Comparison of ENCODE assay signal across 29 cellular contexts in the genomic region with DNA sequence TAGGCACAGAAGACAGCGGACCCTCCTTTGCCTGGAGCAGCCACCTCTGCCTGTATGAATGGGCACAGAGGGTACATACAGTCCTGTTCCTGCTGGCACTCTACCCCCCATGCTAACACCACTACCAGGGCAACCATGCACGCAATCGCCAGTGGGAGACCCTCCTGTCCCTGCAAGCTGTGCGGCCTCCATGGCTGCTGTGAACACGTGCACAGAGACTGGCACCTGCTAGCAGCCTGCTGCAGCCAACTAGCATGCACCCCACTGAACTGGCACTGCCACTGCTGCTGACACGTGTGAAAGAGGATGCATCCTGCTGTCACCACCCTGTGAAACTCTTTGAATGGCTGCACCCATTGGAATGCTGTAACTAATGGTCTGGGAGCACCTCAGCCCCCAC.
"Had no signal": no experiment of that assay in that cellular context is flagged by ENCODE, and none has a peak within 500 bp of the region (broad histone marks: within the 10 kb centered on the region; RNA-seq: fewer than 3 reads in every experiment).

No MANE protein-coding gene starts in this region.

- H3K27me3 ChIP-seq: body of pancreas, breast epithelium had no signal

- H3K27me3 Mint-ChIP-seq: activated CD4-positive, alpha-beta memory T cell treated with anti-CD3 and anti-CD28 coated beads, Interleukin-2, amount 10 ng/mL, durations not matched to agents 7 days and 5 days; activated CD8-positive, alpha-beta memory T cell treated with anti-CD3 and anti-CD28 coated beads, Interleukin-2, amount 10 ng/mL, durations not matched to agents 7 days and 5 days; activated naive CD4-positive, alpha-beta T cell treated with anti-CD3 and anti-CD28 coated beads, Interleukin-2, amount 50 U/mL, for 24 hours; activated naive CD8-positive, alpha-beta T cell treated with anti-CD3 and anti-CD28 coated beads, Interleukin-2, amount 10 ng/mL, durations not matched to agents 7 days and 5 days had no signal

- H3K4me1 Mint-ChIP-seq: activated CD4-positive, alpha-beta memory T cell treated with anti-CD3 and anti-CD28 coated beads, Interleukin-2, amount 10 ng/mL, durations not matched to agents 7 days and 5 days; activated CD8-positive, alpha-beta memory T cell treated with anti-CD3 and anti-CD28 coated beads, Interleukin-2, amount 10 ng/mL, durations not matched to agents 7 days and 5 days; activated naive CD4-positive, alpha-beta T cell treated with anti-CD3 and anti-CD28 coated beads, Interleukin-2, amount 50 U/mL, for 24 hours; activated naive CD8-positive, alpha-beta T cell treated with anti-CD3 and anti-CD28 coated beads, Interleukin-2, amount 10 ng/mL, durations not matched to agents 7 days and 5 days had no signal

- H3K36me3 ChIP-seq: breast epithelium, WERI-Rb-1 had no signal

- H3K4me3 Mint-ChIP-seq: activated CD4-positive, alpha-beta memory T cell treated with anti-CD3 and anti-CD28 coated beads, Interleukin-2, amount 10 ng/mL, durations not matched to agents 7 days and 5 days; activated CD8-positive, alpha-beta memory T cell treated with anti-CD3 and anti-CD28 coated beads, Interleukin-2, amount 10 ng/mL, durations not matched to agents 7 days and 5 days; activated naive CD4-positive, alpha-beta T cell treated with anti-CD3 and anti-CD28 coated beads, Interleukin-2, amount 50 U/mL, for 24 hours; activated naive CD8-positive, alpha-beta T cell treated with anti-CD3 and anti-CD28 coated beads, Interleukin-2, amount 10 ng/mL, durations not matched to agents 7 days and 5 days had no signal

- H3K4me1 ChIP-seq: body of pancreas, breast epithelium had no signal

- ATAC-seq: activated CD8-positive, alpha-beta memory T cell treated with anti-CD3 and anti-CD28 coated beads, Interleukin-2, amount 10 ng/mL, durations not matched to agents 7 days and 5 days; body of pancreas; K562; Panc1 had no signal

- H3K4me3 ChIP-seq: body of pancreas, breast epithelium, K562 had no signal

- H3K27ac ChIP-seq: body of pancreas, breast epithelium, WERI-Rb-1 had no signal

- H3K27ac Mint-ChIP-seq: activated CD4-positive, alpha-beta memory T cell treated with anti-CD3 and anti-CD28 coated beads, Interleukin-2, amount 10 ng/mL, durations not matched to agents 7 days and 5 days; activated CD8-positive, alpha-beta memory T cell treated with anti-CD3 and anti-CD28 coated beads, Interleukin-2, amount 10 ng/mL, durations not matched to agents 7 days and 5 days; activated naive CD4-positive, alpha-beta T cell treated with anti-CD3 and anti-CD28 coated beads, Interleukin-2, amount 50 U/mL, for 24 hours; activated naive CD8-positive, alpha-beta T cell treated with anti-CD3 and anti-CD28 coated beads, Interleukin-2, amount 10 ng/mL, durations not matched to agents 7 days and 5 days had no signal

- DNase-seq: activated CD4-positive, alpha-beta memory T cell treated with anti-CD3 and anti-CD28 coated beads, Interleukin-2, amount 10 ng/mL, durations not matched to agents 7 days and 5 days; activated CD4-positive, alpha-beta T cell treated with anti-CD3 and anti-CD28 coated beads for 1 hour; activated CD4-positive, alpha-beta T cell treated with anti-CD3 and anti-CD28 coated beads for 48 hours; activated CD4-positive, CD25-positive, alpha-beta regulatory T cell; activated CD8-positive, alpha-beta memory T cell treated with anti-CD3 and anti-CD28 coated beads for 24 hours; activated CD8-positive, alpha-beta memory T cell treated with anti-CD3 and anti-CD28 coated beads, Interleukin-2, amount 10 ng/mL, durations not matched to agents 7 days and 5 days; activated CD8-positive, alpha-beta memory T cell treated with anti-CD3 and anti-CD28 coated beads, Interleukin-2, amount 50 U/mL, for 48 hours; activated effector memory CD4-positive, alpha-beta T cell treated with Interleukin-2 at 50 U/mL for 16 hours; activated naive CD8-positive, alpha-beta T cell treated with anti-CD3 and anti-CD28 coated beads, Interleukin-2, amount 10 ng/mL, durations not matched to agents 7 days and 5 days; activated T-cell treated with anti-CD3 and anti-CD28 coated beads, Interleukin-2, amount 50 U/mL, for 48 hours; amygdala; body of pancreas; IMR-90; NCI-H1092 treated with DMSO at 0.1 percent for 48 hours; NCI-H1417; NCI-H187 treated with DMSO at 0.1 percent for 48 hours; NCI-H2081 treated with DMSO at 0.1 percent for 48 hours; NCI-H226; NCI-H446 treated with DMSO at 0.1 percent for 48 hours; NCI-H524; NCI-H69; SIG-M5; SW 1271; T1000; WERI-Rb-1 had no signal

- H3K36me3 Mint-ChIP-seq: activated CD8-positive, alpha-beta memory T cell treated with anti-CD3 and anti-CD28 coated beads, Interleukin-2, amount 10 ng/mL, durations not matched to agents 7 days and 5 days; activated naive CD4-positive, alpha-beta T cell treated with anti-CD3 and anti-CD28 coated beads, Interleukin-2, amount 50 U/mL, for 24 hours; activated naive CD8-positive, alpha-beta T cell treated with anti-CD3 and anti-CD28 coated beads, Interleukin-2, amount 10 ng/mL, durations not matched to agents 7 days and 5 days had no signal

- H3K9me3 ChIP-seq: body of pancreas, breast epithelium had no signal
